8 cellular contexts compared by ENCODE assay signal in genomic region chr14:25150934-25151790, GRCh38.
DNase-seq lines count a peak whose midpoint lies in the region; ATAC-seq, FAIRE-seq and TF ChIP-seq lines count a peak whose summit lies in the region.

No MANE protein-coding gene starts in this region.

- TF ChIP-seq CTCF in astrocyte of the spinal cord (IDR thresholded peaks at IDR 0.05; ENCODE audit: low read depth, low read length) (peak; percentile 74), kidney (IDR thresholded peaks at IDR 0.05; ENCODE audit: borderline replicate concordance, extremely low read depth, insufficient read depth) (peak; percentile 72)

- H3K27ac ChIP-seq in kidney (ENCODE audit: low read depth in 2 of 2, low read length in 2 of 2), result no peak overlapping the region

- ATAC-seq in HG02623 (IDR thresholded peaks at IDR 0.05; ENCODE audit: unreplicated experiment) (peak; percentile 47), HG03159 (IDR thresholded peaks at IDR 0.05; ENCODE audit: unreplicated experiment) (no peak)

- H3K4me3 ChIP-seq in astrocyte of the spinal cord (ENCODE audit: low read depth, low read length) (no peak overlapping the region), kidney (ENCODE audit: low read length in 2 of 2) (no peak overlapping the region)

- no peaks in the 10 kb centered on the region for H3K4me1 ChIP-seq in kidney (ENCODE audit: control insufficient read depth in 1 of 2, insufficient read depth in 1 of 2, low read depth in 1 of 2, low read length in 2 of 2)

- in situ Hi-C loops in astrocyte of the spinal cord (cut with HindIII; ENCODE audit: low sequenced_read_pairs), result no loop called here

- peak; percentile 92 for FAIRE-seq in kidney (lab: Jason Lieb, UNC)

- no peaks in the 10 kb centered on the region for H3K36me3 ChIP-seq in kidney (ENCODE audit: control insufficient read depth in 1 of 2, insufficient read depth in 2 of 2, low read length in 2 of 2)

- H3K9ac ChIP-seq in kidney (ENCODE audit: low read length in 2 of 2), result no peak overlapping the region

- DNase-seq in D341Med (ENCODE audit: low spot score) (peak; percentile 43), NCI-H345 (lab: John Stamatoyannopoulos, UW) (peak; percentile 59), astrocyte of the spinal cord (ENCODE audit: low read depth, low spot score) (peak; percentile 52), kidney (no peak)
- no peak for DNase-seq in activated CD4-positive, CD25-positive, alpha-beta regulatory T cell treated with anti-CD3 and anti-CD28 coated beads, Interleukin-2, amount 50 U/mL, for 72 hours
- DNase-seq in stimulated activated CD4-positive, alpha-beta T cell treated with anti-CD3 and anti-CD28 coated beads, Interleukin-2, amount 100 ng/mL, for 24 hours, result no peak

- intact Hi-C loops in kidney (cut with DNase I), result loop anchor here (10.0 kb wide), 1 partner anchor 426 kb away; no protein-coding TSS in a partner anchor

- no peaks in the 10 kb centered on the region for H3K9me3 ChIP-seq in kidney (ENCODE audit: control insufficient read depth in 1 of 2, low read length in 2 of 2)

Comparison
In these comparisons a context has a peak if more than half of its experiments do, and no peak if none do; other contexts are left out.
1. DNase-seq: peak in D341Med (single experiment), NCI-H345 (single experiment) and astrocyte of the spinal cord (single experiment); none in kidney (single experiment), activated CD4-positive, CD25-positive, alpha-beta regulatory T cell treated with anti-CD3 and anti-CD28 coated beads, Interleukin-2, amount 50 U/mL, for 72 hours (single experiment) and stimulated activated CD4-positive, alpha-beta T cell treated with anti-CD3 and anti-CD28 coated beads, Interleukin-2, amount 100 ng/mL, for 24 hours (0 of 2).